ENCODE assay signal across 16 cellular contexts in the genomic region with DNA sequence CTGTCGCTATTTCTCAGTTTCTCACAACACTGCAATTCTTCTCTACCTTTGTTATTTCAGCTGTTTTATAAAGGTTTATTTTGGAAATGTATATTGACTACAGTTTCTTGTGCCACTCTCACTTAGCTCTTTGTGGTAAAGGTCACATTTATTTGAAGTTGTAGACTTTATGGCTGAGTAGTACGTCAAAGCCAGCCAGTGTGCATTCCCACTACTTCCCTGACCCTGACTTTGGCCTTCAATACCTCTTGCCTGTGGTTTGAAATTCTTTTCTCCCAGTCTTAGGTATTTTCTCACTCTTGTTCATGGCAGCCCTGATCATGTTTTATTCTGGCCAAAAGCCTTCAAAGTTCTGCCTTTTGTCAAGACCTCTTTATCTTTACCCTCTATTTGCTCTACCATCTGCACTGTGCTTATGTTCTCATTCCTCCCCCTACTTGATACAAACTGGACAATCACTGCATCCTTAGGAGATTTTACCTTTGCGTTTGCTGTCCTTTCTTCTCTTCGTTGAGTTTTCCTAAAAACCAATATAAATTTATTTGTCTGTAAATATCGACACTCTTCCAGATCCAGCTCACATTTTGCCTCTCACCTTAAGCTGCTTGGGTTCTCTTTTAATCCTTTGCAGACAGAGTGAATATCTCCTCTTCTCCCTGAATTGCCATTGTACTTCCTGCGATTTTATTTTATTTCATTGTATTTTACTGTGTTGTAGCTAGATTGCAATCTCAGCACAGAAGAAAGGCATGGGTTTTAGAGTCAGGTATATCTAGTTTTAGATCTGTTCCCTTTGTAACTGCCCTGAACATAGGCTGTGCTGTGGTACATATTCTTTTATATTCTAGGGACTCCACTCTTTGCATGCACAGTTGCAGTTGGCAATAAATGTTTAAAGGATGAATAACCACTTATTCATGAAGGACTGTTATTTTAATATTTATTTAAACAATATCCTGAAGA. TPM values are rescaled to one million over a fixed set of nuclear protein-coding genes. Genes with fewer than 3 reads are reported as not detected.
DNase-seq lines count a peak whose midpoint lies in the region; ATAC-seq and TF ChIP-seq lines count a peak whose summit lies in the region.
"Had no signal": no experiment of that assay in that cellular context is flagged by ENCODE, and none has a peak within 500 bp of the region (broad histone marks: within the 10 kb centered on the region; RNA-seq: fewer than 3 reads in every experiment).

No MANE protein-coding gene starts in this region.

- H4K20me1 ChIP-seq in GM23338 (replicated peaks; ENCODE audit: insufficient read depth) (peaks cover 22% of the 10 kb centered on the region; the same call in 1 of the 2 replicates), mammary epithelial cell (ENCODE audit: insufficient read depth, low read length) (no peaks in the 10 kb centered on the region)

- H2AFZ ChIP-seq in GM23338 (no peak overlapping the region), mammary epithelial cell (ENCODE audit: low read depth, low read length) (no peak overlapping the region)

- H3K4me1 ChIP-seq in GM23338 (ENCODE audit: insufficient read depth) (peaks cover 73% of the 10 kb centered on the region), Panc1 (ENCODE audit: control insufficient read depth, insufficient read depth, low read length) (peaks cover 54% of the 10 kb centered on the region), mammary epithelial cell (ENCODE audit: insufficient read depth, low read length) (peaks cover 5% of the 10 kb centered on the region)

- POLR2A ChIA-PET in Panc1 (lab: Charles Lee) = interaction anchor here (0.7 kb wide), 1 partner anchor 779 kb away, joined by 4 read pairs; no protein-coding TSS in a partner anchor

- H3K79me2 ChIP-seq in GM23338 (replicated peaks; ENCODE audit: insufficient read depth) = peaks cover 100% of the 10 kb centered on the region
- peaks cover 10% of the 10 kb centered on the region for H3K79me2 ChIP-seq in mammary epithelial cell (ENCODE audit: insufficient read depth, low read length)

- intact Hi-C loops in Panc1 (cut with micrococcal nuclease; ENCODE audit: unreplicated experiment) (no loop called here), mammary epithelial cell (cut with micrococcal nuclease) (no loop called here)

- DNase-seq in GM23338 (ENCODE audit: low spot score) (no peak), Panc1 (ENCODE audit: low read depth, low spot score) (no peak), dermis blood vessel endothelial cell (peak; percentile 16), osteocyte (ENCODE audit: extremely low spot score, unreplicated experiment) (no peak), mammary epithelial cell (no peak), superior temporal gyrus (ENCODE audit: extremely low spot score) (no peak), GM13976 (ENCODE audit: low spot score) (no peak)
- DNase-seq: activated CD8-positive, alpha-beta memory T cell treated with anti-CD3 and anti-CD28 coated beads, Interleukin-2, amount 10 ng/mL, durations not matched to agents 7 days and 5 days; activated naive CD8-positive, alpha-beta T cell treated with anti-CD3 and anti-CD28 coated beads, Interleukin-2, amount 10 ng/mL, durations not matched to agents 7 days and 5 days; C1 segment of cervical spinal cord; NCI-H1694 treated with DMSO at 0.1 percent for 48 hours; NCI-H526 treated with DMSO at 0.1 percent for 48 hours; stimulated activated CD4-positive, alpha-beta T cell treated with anti-CD3 and anti-CD28 coated beads, Interleukin-4, amount 100 ng/mL, for 1 hour; stimulated activated naive CD4-positive, alpha-beta T cell had no signal

- no peak for TF ChIP-seq CTCF in GM23338 (conservative IDR thresholded peaks at IDR 0.05; ENCODE audit: low read depth in 2 of 2)
- no peak for TF ChIP-seq CTCF in Panc1 (IDR thresholded peaks at IDR 0.05)
- no peak for TF ChIP-seq CTCF in osteocyte (IDR thresholded peaks at IDR 0.05)
- TF ChIP-seq CTCF in mammary epithelial cell (conservative IDR thresholded peaks at IDR 0.05 in 1 of 2, IDR thresholded peaks at IDR 0.05 in 1 of 2; ENCODE audit: extremely low read depth in 1 of 2, insufficient read depth in 1 of 2, low read depth in 1 of 2, low read length in 2 of 2) = no peak
- TF ChIP-seq CTCF in GM13976 (IDR thresholded peaks at IDR 0.05; ENCODE audit: borderline replicate concordance, control extremely low read depth, extremely low read depth, insufficient read depth, missing control alignments) = no peak

- dilution Hi-C loops in mammary epithelial cell (cut with HindIII; ENCODE audit: low sequenced_read_pairs) = no loop called here

- H3K27me3 Mint-ChIP-seq in GM23338 (ENCODE audit: insufficient read depth, low read depth, poor library complexity) (peaks cover 4% of the 10 kb centered on the region), osteocyte (ENCODE audit: unreplicated experiment) (no peaks in the 10 kb centered on the region)
- H3K27me3 Mint-ChIP-seq: activated CD8-positive, alpha-beta memory T cell treated with anti-CD3 and anti-CD28 coated beads, Interleukin-2, amount 10 ng/mL, durations not matched to agents 7 days and 5 days; activated naive CD8-positive, alpha-beta T cell treated with anti-CD3 and anti-CD28 coated beads, Interleukin-2, amount 10 ng/mL, durations not matched to agents 7 days and 5 days; dendritic cell treated with granulocyte-macrophage colony-stimulating factor and Interleukin-4, amounts not matched to agents 40 ng/mL and 50 ng/mL, for 4 days had no signal

- WGBS in mammary epithelial cell (ENCODE audit: low coverage, missing lambda C conversion rate) = 97% methylated on average over 6 of the region's 6 CpGs

- H3K4me1 Mint-ChIP-seq in GM23338 = peaks cover 55% of the 10 kb centered on the region
- peaks cover 59% of the 10 kb centered on the region for H3K4me1 Mint-ChIP-seq in osteocyte (ENCODE audit: unreplicated experiment)
- H3K4me1 Mint-ChIP-seq: activated CD8-positive, alpha-beta memory T cell treated with anti-CD3 and anti-CD28 coated beads, Interleukin-2, amount 10 ng/mL, durations not matched to agents 7 days and 5 days; activated naive CD8-positive, alpha-beta T cell treated with anti-CD3 and anti-CD28 coated beads, Interleukin-2, amount 10 ng/mL, durations not matched to agents 7 days and 5 days had no signal

- peaks cover 3% of the 10 kb centered on the region; the same call in 2 of the 3 replicates for H3K36me3 Mint-ChIP-seq in GM23338 (ENCODE audit: low read depth)
- H3K36me3 Mint-ChIP-seq in osteocyte (ENCODE audit: unreplicated experiment) = no peaks in the 10 kb centered on the region
- H3K36me3 Mint-ChIP-seq: activated CD8-positive, alpha-beta memory T cell treated with anti-CD3 and anti-CD28 coated beads, Interleukin-2, amount 10 ng/mL, durations not matched to agents 7 days and 5 days; activated naive CD8-positive, alpha-beta T cell treated with anti-CD3 and anti-CD28 coated beads, Interleukin-2, amount 10 ng/mL, durations not matched to agents 7 days and 5 days had no signal

- H3K9me3 Mint-ChIP-seq in GM23338 (no peaks in the 10 kb centered on the region), osteocyte (ENCODE audit: unreplicated experiment) (no peaks in the 10 kb centered on the region)
- H3K9me3 Mint-ChIP-seq: activated naive CD8-positive, alpha-beta T cell treated with anti-CD3 and anti-CD28 coated beads, Interleukin-2, amount 10 ng/mL, durations not matched to agents 7 days and 5 days; dendritic cell treated with granulocyte-macrophage colony-stimulating factor and Interleukin-4, amounts not matched to agents 40 ng/mL and 50 ng/mL, for 4 days had no signal

- no TSS peak for BruUV-seq in Panc1 (replicated peaks; lab: Mats Ljungman, UMichigan)
- BruUV-seq in mammary epithelial cell (replicated peaks; lab: Mats Ljungman, UMichigan) = no TSS peak

- H3K36me3 ChIP-seq in GM23338 (ENCODE audit: insufficient read depth) (no peaks in the 10 kb centered on the region), Panc1 (ENCODE audit: control insufficient read depth, insufficient read depth, low read length) (no peaks in the 10 kb centered on the region), mammary epithelial cell (ENCODE audit: insufficient read depth, low read length) (no peaks in the 10 kb centered on the region)

- H3K27ac Mint-ChIP-seq in GM23338 = peak overlapping the region; percentile 4
- peak overlapping the region; percentile 79 for H3K27ac Mint-ChIP-seq in osteocyte (ENCODE audit: unreplicated experiment)
- H3K27ac Mint-ChIP-seq: activated CD8-positive, alpha-beta memory T cell treated with anti-CD3 and anti-CD28 coated beads, Interleukin-2, amount 10 ng/mL, durations not matched to agents 7 days and 5 days; activated naive CD8-positive, alpha-beta T cell treated with anti-CD3 and anti-CD28 coated beads, Interleukin-2, amount 10 ng/mL, durations not matched to agents 7 days and 5 days; dendritic cell treated with granulocyte-macrophage colony-stimulating factor and Interleukin-4, amounts not matched to agents 40 ng/mL and 50 ng/mL, for 4 days had no signal

- CTCF ChIA-PET in Panc1 (lab: Charles Lee) = interaction anchor here (0.7 to 1.0 kb wide), 2 partner anchors 30 to 741 kb away, joined by 3 to 4 read pairs; no protein-coding TSS in a partner anchor
- CTCF ChIA-PET in mammary epithelial cell (lab: Charles Lee; ENCODE audit: low non-redundant PET) = no interaction called here

- in situ Hi-C loops in Panc1 (cut with HindIII; ENCODE audit: low pct_unique_long_range_greater_than_20kb, low sequenced_read_pairs) (no loop called here), mammary epithelial cell (cut with MboI; ENCODE audit: low sequenced_read_pairs in 2 of 2) (no loop called here), GM13976 (cut with MboI; ENCODE audit: low sequenced_read_pairs, unreplicated experiment) (no loop called here)

- ATAC-seq in GM23338 (peak; percentile 50), Panc1 (peak; percentile 83), HG02642 (IDR thresholded peaks at IDR 0.05; ENCODE audit: poor library complexity, unreplicated experiment) (no peak)
- ATAC-seq: activated CD8-positive, alpha-beta memory T cell treated with anti-CD3 and anti-CD28 coated beads, Interleukin-2, amount 10 ng/mL, durations not matched to agents 7 days and 5 days had no signal

- H3K9me3 ChIP-seq in Panc1 (ENCODE audit: control insufficient read depth, insufficient read depth, low read depth, low read length) (no peaks in the 10 kb centered on the region), mammary epithelial cell (replicated peaks; ENCODE audit: insufficient read depth, low read length) (no peaks in the 10 kb centered on the region)

- H3F3A ChIP-seq in GM23338 (replicated peaks; ENCODE audit: low read depth) = no peaks in the 10 kb centered on the region

- no peak overlapping the region for H3K9ac ChIP-seq in mammary epithelial cell (ENCODE audit: insufficient read depth, low read length)

- H3K4me2 ChIP-seq in GM23338 (peak overlapping the region; percentile 49), mammary epithelial cell (ENCODE audit: insufficient read depth, low read depth, low read length) (no peak overlapping the region)

- no peaks in the 10 kb centered on the region for H3K9me2 ChIP-seq in GM23338 (ENCODE audit: insufficient read depth)

- H3K27me3 ChIP-seq in GM23338 (ENCODE audit: insufficient read depth) = no peaks in the 10 kb centered on the region
- no peaks in the 10 kb centered on the region for H3K27me3 ChIP-seq in Panc1 (ENCODE audit: control insufficient read depth, insufficient read depth, low read length)
- H3K27me3 ChIP-seq in mammary epithelial cell (ENCODE audit: insufficient read depth, low read length) = no peaks in the 10 kb centered on the region

- H3K4me3 ChIP-seq in GM23338 (no peak overlapping the region), Panc1 (ENCODE audit: low read depth in 2 of 2, low read length in 2 of 2) (peak overlapping the region in 1 of 2 experiments; percentile 7; a peak in 1 of 4 replicates), mammary epithelial cell (replicated peaks in 1 of 3; ENCODE audit: insufficient read depth in 1 of 3, low read depth in 2 of 3, low read length in 3 of 3) (no peak overlapping the region)

- no peak overlapping the region for H3K4me3 Mint-ChIP-seq in GM23338
- H3K4me3 Mint-ChIP-seq in osteocyte (ENCODE audit: unreplicated experiment) = peak overlapping the region; percentile 8
- H3K4me3 Mint-ChIP-seq: activated CD8-positive, alpha-beta memory T cell treated with anti-CD3 and anti-CD28 coated beads, Interleukin-2, amount 10 ng/mL, durations not matched to agents 7 days and 5 days; activated naive CD8-positive, alpha-beta T cell treated with anti-CD3 and anti-CD28 coated beads, Interleukin-2, amount 10 ng/mL, durations not matched to agents 7 days and 5 days; dendritic cell treated with granulocyte-macrophage colony-stimulating factor and Interleukin-4, amounts not matched to agents 40 ng/mL and 50 ng/mL, for 4 days had no signal

- peak overlapping the region; percentile 65 for H3K27ac ChIP-seq in GM23338 (ENCODE audit: low read depth)
- peak overlapping the region; percentile 61 for H3K27ac ChIP-seq in Panc1 (ENCODE audit: low read length)
- no peak overlapping the region for H3K27ac ChIP-seq in mammary epithelial cell (ENCODE audit: insufficient read depth, low read depth, low read length)

RNA-seq across cellular contexts. Expression of a gene that starts 31.2 kb away (rescaled TPM):
- total RNA-seq in GM23338 (2014; rRNA removed; shearing (Covaris generic)) = 181 and 200 TPM in 2 replicates
- polyA plus RNA-seq in GM23338 (2016; fragmentation: Nextera tagmentation; extraction: Ambion mirVana) (75.3 and 94.6 TPM in 2 replicates), mammary epithelial cell (11.0 TPM)
- total RNA-seq in Panc1 (2021; ENCODE audit: unreplicated experiment) (51.5 TPM), dermis blood vessel endothelial cell (15.7 and 17.2 TPM in 2 replicates), osteocyte (36.7 and 44.2 TPM in 2 replicates), mammary epithelial cell (10 to 100 TPM; 17.3 to 49.7 TPM)
- 29.2 TPM for polyA plus RNA-seq in Panc1 (2012; ENCODE audit: insufficient read length)
- 0.72 TPM for polyA minus RNA-seq in mammary epithelial cell
- total RNA-seq: activated CD8-positive, alpha-beta memory T cell treated with anti-CD3 and anti-CD28 coated beads, Interleukin-2, amount 10 ng/mL, durations not matched to agents 7 days and 5 days; activated naive CD8-positive, alpha-beta T cell treated with anti-CD3 and anti-CD28 coated beads, Interleukin-2, amount 10 ng/mL, durations not matched to agents 7 days and 5 days had no signal
